33 cellular contexts compared by ENCODE assay signal in genomic region chr9:108815156-108815555, GRCh38. TPM values are rescaled to one million over a fixed set of nuclear protein-coding genes. Genes with fewer than 3 reads are reported as not detected.
DNase-seq lines count a peak whose midpoint lies in the region; ATAC-seq and TF ChIP-seq lines count a peak whose summit lies in the region.
"Had no signal": no experiment of that assay in that cellular context is flagged by ENCODE, and none has a peak within 500 bp of the region (broad histone marks: within the 10 kb centered on the region; RNA-seq: fewer than 3 reads in every experiment).

No MANE protein-coding gene starts in this region.

- POLR2A ChIA-PET in Caco-2 (lab: Charles Lee) = no interaction called here

- H2AFZ ChIP-seq in mammary epithelial cell (ENCODE audit: low read depth, low read length) = no peak overlapping the region
- H2AFZ ChIP-seq: GM23248 had no signal

- no peak overlapping the region for H3K27ac Mint-ChIP-seq in Caco-2 (ENCODE audit: unreplicated experiment)
- no peak overlapping the region for H3K27ac Mint-ChIP-seq in nephron progenitor cell
- no peak overlapping the region for H3K27ac Mint-ChIP-seq in stimulated activated effector memory CD8-positive, alpha-beta T cell treated with anti-CD3 and anti-CD28 coated beads, Interleukin-12 subunit alpha, Interleukin-12 subunit beta, amount 100 ng/mL, for 72 hours
- H3K27ac Mint-ChIP-seq: activated CD4-positive, alpha-beta T cell treated with anti-CD3 and anti-CD28 coated beads, Interleukin-2, amount 10 ng/mL, durations not matched to agents 24 days and 14 days; activated naive CD8-positive, alpha-beta T cell treated with anti-CD3 and anti-CD28 coated beads, Interleukin-2, amount 10 ng/mL, durations not matched to agents 7 days and 5 days; activated T-cell treated with anti-CD3 and anti-CD28 coated beads, Interleukin-2, amount 50 U/mL, for 24 hours; type B pancreatic cell had no signal

- H3K4me1 Mint-ChIP-seq in Caco-2 (ENCODE audit: low read depth, unreplicated experiment) (no peaks in the 10 kb centered on the region), nephron progenitor cell (no peaks in the 10 kb centered on the region)
- H3K4me1 Mint-ChIP-seq in stimulated activated effector memory CD8-positive, alpha-beta T cell treated with anti-CD3 and anti-CD28 coated beads, Interleukin-12 subunit alpha, Interleukin-12 subunit beta, amount 100 ng/mL, for 72 hours = no peaks in the 10 kb centered on the region
- H3K4me1 Mint-ChIP-seq: activated naive CD8-positive, alpha-beta T cell treated with anti-CD3 and anti-CD28 coated beads, Interleukin-2, amount 10 ng/mL, durations not matched to agents 7 days and 5 days had no signal

- H3K4me3 Mint-ChIP-seq in Caco-2 (ENCODE audit: unreplicated experiment) (no peak overlapping the region), nephron progenitor cell (no peak overlapping the region)
- H3K4me3 Mint-ChIP-seq in stimulated activated effector memory CD8-positive, alpha-beta T cell treated with anti-CD3 and anti-CD28 coated beads, Interleukin-12 subunit alpha, Interleukin-12 subunit beta, amount 100 ng/mL, for 72 hours = no peak overlapping the region
- H3K4me3 Mint-ChIP-seq: activated CD4-positive, alpha-beta T cell treated with anti-CD3 and anti-CD28 coated beads, Interleukin-2, amount 10 ng/mL, durations not matched to agents 24 days and 14 days; activated naive CD8-positive, alpha-beta T cell treated with anti-CD3 and anti-CD28 coated beads, Interleukin-2, amount 10 ng/mL, durations not matched to agents 7 days and 5 days; activated T-cell treated with anti-CD3 and anti-CD28 coated beads, Interleukin-2, amount 50 U/mL, for 24 hours; neural crest cell; type B pancreatic cell had no signal

- H3K4me3 ChIP-seq in Caco-2 (ENCODE audit: low read depth, low read length) (no peak overlapping the region), mammary epithelial cell (replicated peaks in 1 of 3; ENCODE audit: insufficient read depth in 1 of 3, low read depth in 2 of 3, low read length in 3 of 3) (no peak overlapping the region)
- H3K4me3 ChIP-seq: BLaER1, GM12878, GM23248, K562, pancreas had no signal

- H3K9me3 Mint-ChIP-seq in Caco-2 (ENCODE audit: unreplicated experiment) = no peaks in the 10 kb centered on the region
- H3K9me3 Mint-ChIP-seq in nephron progenitor cell = no peaks in the 10 kb centered on the region
- no peaks in the 10 kb centered on the region for H3K9me3 Mint-ChIP-seq in stimulated activated effector memory CD8-positive, alpha-beta T cell treated with anti-CD3 and anti-CD28 coated beads, Interleukin-12 subunit alpha, Interleukin-12 subunit beta, amount 100 ng/mL, for 72 hours
- H3K9me3 Mint-ChIP-seq: activated CD4-positive, alpha-beta T cell treated with anti-CD3 and anti-CD28 coated beads, Interleukin-2, amount 10 ng/mL, durations not matched to agents 24 days and 14 days; activated naive CD8-positive, alpha-beta T cell treated with anti-CD3 and anti-CD28 coated beads, Interleukin-2, amount 10 ng/mL, durations not matched to agents 7 days and 5 days; activated T-cell treated with anti-CD3 and anti-CD28 coated beads, Interleukin-2, amount 50 U/mL, for 24 hours; neural crest cell had no signal

- intact Hi-C loops in Caco-2 (cut with micrococcal nuclease; ENCODE audit: unreplicated experiment) = no loop called here
- intact Hi-C loops in mammary epithelial cell (cut with micrococcal nuclease) = loop anchor here (2.0 to 10.0 kb wide), 3 partner anchors 52 to 540 kb away; no protein-coding TSS in a partner anchor

- dilution Hi-C loops in mammary epithelial cell (cut with HindIII; ENCODE audit: low sequenced_read_pairs) = no loop called here

- H3K9ac ChIP-seq in mammary epithelial cell (ENCODE audit: insufficient read depth, low read length) = no peak overlapping the region
- H3K9ac ChIP-seq: BLaER1, GM23248 had no signal

- no peaks in the 10 kb centered on the region for H4K20me1 ChIP-seq in mammary epithelial cell (ENCODE audit: insufficient read depth, low read length)
- H4K20me1 ChIP-seq: BLaER1 had no signal

- no TSS peak for BruUV-seq in Caco-2 (replicated peaks; lab: Mats Ljungman, UMichigan)
- no TSS peak for BruUV-seq in mammary epithelial cell (replicated peaks; lab: Mats Ljungman, UMichigan)

- in situ Hi-C loops in mammary epithelial cell (cut with MboI; ENCODE audit: low sequenced_read_pairs in 2 of 2) = no loop called here

- 30% methylated on average over 3 of the region's 3 CpGs for WGBS in mammary epithelial cell (ENCODE audit: low coverage, missing lambda C conversion rate)

- TF ChIP-seq CTCF in Caco-2 (IDR thresholded peaks at IDR 0.05; ENCODE audit: insufficient read depth in 1 of 2, low read depth in 1 of 2, low read length in 1 of 2, severe bottlenecking in 1 of 2, unreplicated experiment in 1 of 2) (no peak), mammary epithelial cell (conservative IDR thresholded peaks at IDR 0.05 in 1 of 2, IDR thresholded peaks at IDR 0.05 in 1 of 2; ENCODE audit: extremely low read depth in 1 of 2, insufficient read depth in 1 of 2, low read depth in 1 of 2, low read length in 2 of 2) (no peak), nephron progenitor cell (IDR thresholded peaks at IDR 0.05) (no peak)

- H3K36me3 ChIP-seq in Caco-2 (ENCODE audit: control insufficient read depth, insufficient read depth, low read length) (no peaks in the 10 kb centered on the region), mammary epithelial cell (ENCODE audit: insufficient read depth, low read length) (no peaks in the 10 kb centered on the region)
- H3K36me3 ChIP-seq: BLaER1, pancreas had no signal

- H3K79me2 ChIP-seq in mammary epithelial cell (ENCODE audit: insufficient read depth, low read length) = no peaks in the 10 kb centered on the region

- ATAC-seq in stimulated activated effector memory CD8-positive, alpha-beta T cell treated with anti-CD3 and anti-CD28 coated beads, Interleukin-12 subunit alpha, Interleukin-12 subunit beta, amount 100 ng/mL, for 72 hours = no peak
- ATAC-seq in HG02885 (IDR thresholded peaks at IDR 0.05; ENCODE audit: poor library complexity, unreplicated experiment) = no peak
- ATAC-seq: GM12878, K562, pancreas, Right ventricle myocardium inferior, SK-N-SH treated with all-trans-retinoic acid at 6 μM for 48 hours had no signal

- H3K36me3 Mint-ChIP-seq in Caco-2 (ENCODE audit: insufficient read depth, unreplicated experiment) (no peaks in the 10 kb centered on the region), nephron progenitor cell (ENCODE audit: low read depth) (no peaks in the 10 kb centered on the region)
- H3K36me3 Mint-ChIP-seq in stimulated activated effector memory CD8-positive, alpha-beta T cell treated with anti-CD3 and anti-CD28 coated beads, Interleukin-12 subunit alpha, Interleukin-12 subunit beta, amount 100 ng/mL, for 72 hours = no peaks in the 10 kb centered on the region
- H3K36me3 Mint-ChIP-seq: activated naive CD8-positive, alpha-beta T cell treated with anti-CD3 and anti-CD28 coated beads, Interleukin-2, amount 10 ng/mL, durations not matched to agents 7 days and 5 days had no signal

- H3K27ac ChIP-seq in mammary epithelial cell (ENCODE audit: insufficient read depth, low read depth, low read length) = no peak overlapping the region
- H3K27ac ChIP-seq: BLaER1, GM23248, pancreas, VCaP had no signal

- H3K9me3 ChIP-seq in Caco-2 (no peaks in the 10 kb centered on the region), mammary epithelial cell (replicated peaks; ENCODE audit: insufficient read depth, low read length) (no peaks in the 10 kb centered on the region)
- H3K9me3 ChIP-seq: BLaER1, pancreas had no signal

- DNase-seq in Caco-2 (peak; percentile 23 to 46), HPDE6-E6E7 (ENCODE audit: extremely low spot score) (peak; percentile 49), mammary epithelial cell (peak; percentile 47), iPS-NIHi7 (ENCODE audit: extremely low spot score) (peak; percentile 43), D341Med (ENCODE audit: low spot score) (no peak), nephron progenitor cell (no peak)
- no peak for DNase-seq in stimulated activated effector memory CD8-positive, alpha-beta T cell treated with anti-CD3 and anti-CD28 coated beads, Interleukin-12 subunit alpha, Interleukin-12 subunit beta, amount 100 ng/mL, for 72 hours (ENCODE audit: low spot score in 2 of 2)
- DNase-seq: activated CD4-positive, alpha-beta T cell treated with anti-CD3 and anti-CD28 coated beads, Interleukin-2, amount 10 ng/mL, durations not matched to agents 24 days and 14 days; activated gamma-delta T cell; activated naive CD8-positive, alpha-beta T cell treated with anti-CD3 and anti-CD28 coated beads, Interleukin-2, amount 10 ng/mL, durations not matched to agents 7 days and 5 days; activated T-cell treated with anti-CD3 and anti-CD28 coated beads, Interleukin-2, amount 50 U/mL, for 24 hours; central memory CD4-positive, alpha-beta T cell; GM23248; kidney; NCI-H1436 treated with DMSO at 0.1 percent for 48 hours; NCI-H510A; OCI-M1; pancreas; retina had no signal

- H3K27me3 Mint-ChIP-seq in Caco-2 (ENCODE audit: insufficient read depth, unreplicated experiment) (peaks cover 7% of the 10 kb centered on the region), nephron progenitor cell (ENCODE audit: low read depth, poor library complexity) (peaks cover 10% of the 10 kb centered on the region)

- no peaks in the 10 kb centered on the region; the same call in 1 of the 2 replicates for H3K27me3 ChIP-seq in Caco-2 (replicated peaks; ENCODE audit: control insufficient read depth, insufficient read depth, low read length)
- no peaks in the 10 kb centered on the region for H3K27me3 ChIP-seq in mammary epithelial cell (ENCODE audit: insufficient read depth, low read length)
- H3K27me3 ChIP-seq: BLaER1, pancreas had no signal

- H3K4me1 ChIP-seq in Caco-2 = no peaks in the 10 kb centered on the region
- H3K4me1 ChIP-seq in mammary epithelial cell (ENCODE audit: insufficient read depth, low read length) = peaks cover 14% of the 10 kb centered on the region
- H3K4me1 ChIP-seq: pancreas had no signal

- no peak overlapping the region for H3K4me2 ChIP-seq in mammary epithelial cell (ENCODE audit: insufficient read depth, low read depth, low read length)

- CTCF ChIA-PET in Caco-2 (lab: Charles Lee) (no interaction called here), mammary epithelial cell (lab: Charles Lee; ENCODE audit: low non-redundant PET) (no interaction called here)

RNA-seq across cellular contexts. Expression of gene ACTL7B, which starts 40.6 kb away (rescaled TPM):
- 0.14 TPM in 1 of 2 replicates, not detected in the other for total RNA-seq in Caco-2 (2022)
- total RNA-seq in mammary epithelial cell = not detected
- polyA plus RNA-seq in mammary epithelial cell = not detected
- polyA minus RNA-seq in mammary epithelial cell = not detected
- total RNA-seq: activated CD4-positive, alpha-beta T cell treated with anti-CD3 and anti-CD28 coated beads, Interleukin-2, amount 10 ng/mL, durations not matched to agents 24 days and 14 days; activated CD8-positive, alpha-beta memory T cell treated with anti-CD3 and anti-CD28 coated beads for 36 hours; activated naive CD8-positive, alpha-beta T cell treated with anti-CD3 and anti-CD28 coated beads, Interleukin-2, amount 10 ng/mL, durations not matched to agents 7 days and 5 days; astrocyte; GM12878; GM23248; K562; kidney; lung microvascular endothelial cell; neural crest cell; pancreas; Right ventricle myocardium inferior; subcutaneous adipose tissue; T-helper 2 cell treated with Interferon-gamma antibody and Interleukin-4, amounts not matched to agents 100 ng/mL and 5 ng/mL, for 36 hours had no signal
- polyA plus RNA-seq: GM12878, GM23248, K562, pancreas had no signal

RNA-seq across cellular contexts. Expression of gene ACTL7A, which starts 46.9 kb away (rescaled TPM):
- not detected in 2 replicates for total RNA-seq in Caco-2 (2022)
- not detected for total RNA-seq in mammary epithelial cell
- polyA plus RNA-seq in mammary epithelial cell = not detected
- not detected for polyA minus RNA-seq in mammary epithelial cell
- total RNA-seq: activated CD4-positive, alpha-beta T cell treated with anti-CD3 and anti-CD28 coated beads, Interleukin-2, amount 10 ng/mL, durations not matched to agents 24 days and 14 days; activated CD8-positive, alpha-beta memory T cell treated with anti-CD3 and anti-CD28 coated beads for 36 hours; activated naive CD8-positive, alpha-beta T cell treated with anti-CD3 and anti-CD28 coated beads, Interleukin-2, amount 10 ng/mL, durations not matched to agents 7 days and 5 days; astrocyte; GM12878; GM23248; K562; kidney; lung microvascular endothelial cell; neural crest cell; pancreas; Right ventricle myocardium inferior; subcutaneous adipose tissue; T-helper 2 cell treated with Interferon-gamma antibody and Interleukin-4, amounts not matched to agents 100 ng/mL and 5 ng/mL, for 36 hours had no signal
- polyA plus RNA-seq: GM12878, GM23248, K562, pancreas had no signal

Comparison
In these comparisons a context has a peak if more than half of its experiments do, and no peak if none do; other contexts are left out.
1. DNase-seq: peak in Caco-2 (2 of 2), HPDE6-E6E7 (single experiment), mammary epithelial cell (single experiment) and iPS-NIHi7 (single experiment); none in D341Med (single experiment), nephron progenitor cell (single experiment) and stimulated activated effector memory CD8-positive, alpha-beta T cell treated with anti-CD3 and anti-CD28 coated beads, Interleukin-12 subunit alpha, Interleukin-12 subunit beta, amount 100 ng/mL, for 72 hours (0 of 2).